14 cellular contexts compared by ENCODE assay signal in genomic region chr21:46423546-46424061, GRCh38. TPM values are rescaled to one million over a fixed set of nuclear protein-coding genes. Genes with fewer than 3 reads are reported as not detected.
DNase-seq lines count a peak whose midpoint lies in the region; ATAC-seq lines count a peak whose summit lies in the region.
"Had no signal": no experiment of that assay in that cellular context is flagged by ENCODE, and none has a peak within 500 bp of the region (broad histone marks: within the 10 kb centered on the region; RNA-seq: fewer than 3 reads in every experiment).

No MANE protein-coding gene starts in this region.

- no peaks in the 10 kb centered on the region for H3K9me3 ChIP-seq in HUES48 (ENCODE audit: control insufficient read depth, insufficient read depth, low read length)
- H3K9me3 ChIP-seq: body of pancreas, mucosa of descending colon, transverse colon had no signal

- intact Hi-C loops in activated CD4-positive, alpha-beta T cell treated with anti-CD3 and anti-CD28 coated beads for 36 hours (cut with DNase I, micrococcal nuclease): no loop called here
- intact Hi-C loops in activated T-helper 2 cell treated with anti-CD3 and anti-CD28 coated beads, Interferon-gamma antibody, Interleukin-2, Interleukin-4, amounts not matched to agents 10 μg/mL and 5 μg/mL and 100 μg/mL, durations not matched to agents 14 hours and 24 hours and 36 hours (cut with micrococcal nuclease): no loop called here

- H3K27me3 ChIP-seq in HUES48 (ENCODE audit: control insufficient read depth, insufficient read depth, low read length): no peaks in the 10 kb centered on the region
- H3K27me3 ChIP-seq: body of pancreas, transverse colon had no signal

- CTCF ChIA-PET in activated CD4-positive, alpha-beta T cell treated with anti-CD3 and anti-CD28 coated beads for 36 hours (lab: Charles Lee): no interaction called here

- peaks cover 64% of the 10 kb centered on the region for H3K36me3 ChIP-seq in HUES48 (ENCODE audit: control insufficient read depth, insufficient read depth, low read length)

- H3K4me3 Mint-ChIP-seq in activated CD4-positive, alpha-beta T cell treated with anti-CD3 and anti-CD28 coated beads for 36 hours: no peak overlapping the region
- H3K4me3 Mint-ChIP-seq in activated T-helper 2 cell treated with anti-CD3 and anti-CD28 coated beads, Interferon-gamma antibody, Interleukin-2, Interleukin-4, amounts not matched to agents 10 μg/mL and 5 μg/mL and 100 μg/mL, durations not matched to agents 14 hours and 24 hours and 36 hours (ENCODE audit: low read depth): no peak overlapping the region
- peak overlapping the region; percentile 60 for H3K4me3 Mint-ChIP-seq in natural killer cell treated with Interleukin-12 subunit alpha and Interleukin-12 subunit beta and Interleukin-15 and Interleukin-18, amount 100 ng/mL, for 72 hours

- no peaks in the 10 kb centered on the region for H3K9me3 Mint-ChIP-seq in activated CD4-positive, alpha-beta T cell treated with anti-CD3 and anti-CD28 coated beads for 36 hours (ENCODE audit: low read depth)
- H3K9me3 Mint-ChIP-seq in activated T-helper 2 cell treated with anti-CD3 and anti-CD28 coated beads, Interferon-gamma antibody, Interleukin-2, Interleukin-4, amounts not matched to agents 10 μg/mL and 5 μg/mL and 100 μg/mL, durations not matched to agents 14 hours and 24 hours and 36 hours: no peaks in the 10 kb centered on the region
- H3K9me3 Mint-ChIP-seq in natural killer cell treated with Interleukin-12 subunit alpha and Interleukin-12 subunit beta and Interleukin-15 and Interleukin-18, amount 100 ng/mL, for 72 hours: no peaks in the 10 kb centered on the region

- peak overlapping the region; percentile 27 for H3K27ac ChIP-seq in HUES48 (ENCODE audit: low read depth, low read length)
- H3K27ac ChIP-seq: body of pancreas had no signal

- no peak overlapping the region for H3K4me3 ChIP-seq in HUES48 (ENCODE audit: low read depth, low read length)
- H3K4me3 ChIP-seq: body of pancreas, mucosa of descending colon, transverse colon had no signal

- no peak for DNase-seq in activated CD4-positive, alpha-beta T cell treated with anti-CD3 and anti-CD28 coated beads for 36 hours
- DNase-seq in activated CD4-positive, alpha-beta T cell treated with anti-CD3 and anti-CD28 coated beads for 48 hours: no peak
- no peak for DNase-seq in activated T-helper 2 cell treated with anti-CD3 and anti-CD28 coated beads, Interferon-gamma antibody, Interleukin-2, Interleukin-4, amounts not matched to agents 10 μg/mL and 5 μg/mL and 100 μg/mL, durations not matched to agents 14 hours and 24 hours and 36 hours (ENCODE audit: low spot score)
- no peak for DNase-seq in natural killer cell treated with Interleukin-12 subunit alpha and Interleukin-12 subunit beta and Interleukin-15 and Interleukin-18, amount 100 ng/mL, for 72 hours (ENCODE audit: low spot score)
- no peak for DNase-seq in stimulated activated naive CD4-positive, alpha-beta T cell treated with Interleukin-2 at 50 U/mL for 16 hours (lab: John Stamatoyannopoulos, UW)
- DNase-seq: body of pancreas, NCI-H1105 treated with DMSO at 0.1 percent for 48 hours, T-helper 9 cell, transverse colon had no signal

- no peak overlapping the region for H3K9ac ChIP-seq in HUES48 (ENCODE audit: low read depth, low read length)

- H3K4me1 Mint-ChIP-seq in activated CD4-positive, alpha-beta T cell treated with anti-CD3 and anti-CD28 coated beads for 36 hours: peaks cover 20% of the 10 kb centered on the region
- H3K4me1 Mint-ChIP-seq in activated T-helper 2 cell treated with anti-CD3 and anti-CD28 coated beads, Interferon-gamma antibody, Interleukin-2, Interleukin-4, amounts not matched to agents 10 μg/mL and 5 μg/mL and 100 μg/mL, durations not matched to agents 14 hours and 24 hours and 36 hours (ENCODE audit: low read depth): peaks cover 3% of the 10 kb centered on the region
- H3K4me1 Mint-ChIP-seq in natural killer cell treated with Interleukin-12 subunit alpha and Interleukin-12 subunit beta and Interleukin-15 and Interleukin-18, amount 100 ng/mL, for 72 hours (ENCODE audit: low read depth in 2 of 2): peaks cover 13 to 18% of the 10 kb centered on the region in 2 donors

- no peak for ATAC-seq in activated CD4-positive, alpha-beta T cell treated with anti-CD3 and anti-CD28 coated beads for 36 hours
- no peak for ATAC-seq in natural killer cell treated with Interleukin-12 subunit alpha and Interleukin-12 subunit beta and Interleukin-15 and Interleukin-18, amount 100 ng/mL, for 72 hours
- ATAC-seq in GM18502 (IDR thresholded peaks at IDR 0.05; ENCODE audit: poor library complexity, unreplicated experiment) (no peak), GM21717 (IDR thresholded peaks at IDR 0.05; ENCODE audit: unreplicated experiment) (no peak)
- ATAC-seq: body of pancreas had no signal

- H3K36me3 Mint-ChIP-seq in activated CD4-positive, alpha-beta T cell treated with anti-CD3 and anti-CD28 coated beads for 36 hours (ENCODE audit: low read depth): peaks cover 21% of the 10 kb centered on the region
- peaks cover 20% of the 10 kb centered on the region for H3K36me3 Mint-ChIP-seq in activated T-helper 2 cell treated with anti-CD3 and anti-CD28 coated beads, Interferon-gamma antibody, Interleukin-2, Interleukin-4, amounts not matched to agents 10 μg/mL and 5 μg/mL and 100 μg/mL, durations not matched to agents 14 hours and 24 hours and 36 hours (ENCODE audit: low read depth)
- H3K36me3 Mint-ChIP-seq in natural killer cell treated with Interleukin-12 subunit alpha and Interleukin-12 subunit beta and Interleukin-15 and Interleukin-18, amount 100 ng/mL, for 72 hours: no peaks in the 10 kb centered on the region

- no peaks in the 10 kb centered on the region for H3K27me3 Mint-ChIP-seq in activated CD4-positive, alpha-beta T cell treated with anti-CD3 and anti-CD28 coated beads for 36 hours
- no peaks in the 10 kb centered on the region for H3K27me3 Mint-ChIP-seq in activated T-helper 2 cell treated with anti-CD3 and anti-CD28 coated beads, Interferon-gamma antibody, Interleukin-2, Interleukin-4, amounts not matched to agents 10 μg/mL and 5 μg/mL and 100 μg/mL, durations not matched to agents 14 hours and 24 hours and 36 hours (ENCODE audit: low read depth)
- no peaks in the 10 kb centered on the region for H3K27me3 Mint-ChIP-seq in natural killer cell treated with Interleukin-12 subunit alpha and Interleukin-12 subunit beta and Interleukin-15 and Interleukin-18, amount 100 ng/mL, for 72 hours
- H3K27me3 Mint-ChIP-seq: progenitor cell of endocrine pancreas had no signal

- H3K4me1 ChIP-seq in HUES48 (ENCODE audit: control insufficient read depth, insufficient read depth, low read length): no peaks in the 10 kb centered on the region
- H3K4me1 ChIP-seq: body of pancreas, transverse colon had no signal

- POLR2A ChIA-PET in activated CD4-positive, alpha-beta T cell treated with anti-CD3 and anti-CD28 coated beads for 36 hours (lab: Charles Lee): interaction anchor here (0.6 kb wide), 1 partner anchor 45 kb away, joined by 3 read pairs; no protein-coding TSS in a partner anchor

- H3K27ac Mint-ChIP-seq in activated CD4-positive, alpha-beta T cell treated with anti-CD3 and anti-CD28 coated beads for 36 hours: peak overlapping the region; percentile 65
- H3K27ac Mint-ChIP-seq in activated T-helper 2 cell treated with anti-CD3 and anti-CD28 coated beads, Interferon-gamma antibody, Interleukin-2, Interleukin-4, amounts not matched to agents 10 μg/mL and 5 μg/mL and 100 μg/mL, durations not matched to agents 14 hours and 24 hours and 36 hours: peak overlapping the region; percentile 76
- H3K27ac Mint-ChIP-seq in natural killer cell treated with Interleukin-12 subunit alpha and Interleukin-12 subunit beta and Interleukin-15 and Interleukin-18, amount 100 ng/mL, for 72 hours: peak overlapping the region; percentile 76 to 83
- H3K27ac Mint-ChIP-seq: progenitor cell of endocrine pancreas had no signal

RNA-seq across cellular contexts. Expression of gene DIP2A, which starts 35.1 kb away (rescaled TPM):
- total RNA-seq in activated CD4-positive, alpha-beta T cell treated with anti-CD3 and anti-CD28 coated beads for 36 hours: 10 to 100 TPM; 25.2 to 27.7 TPM
- total RNA-seq in activated T-helper 2 cell treated with anti-CD3 and anti-CD28 coated beads, Interferon-gamma antibody, Interleukin-2, Interleukin-4, amounts not matched to agents 10 μg/mL and 5 μg/mL and 100 μg/mL, durations not matched to agents 14 hours and 24 hours and 36 hours: 36.1 and 37.5 TPM in 2 replicates
- 10 to 100 TPM; 39.4 to 71.6 TPM for total RNA-seq in natural killer cell treated with Interleukin-12 subunit alpha and Interleukin-12 subunit beta and Interleukin-15 and Interleukin-18, amount 100 ng/mL, for 72 hours
